ENCODE assay signal across 18 cellular contexts in the genomic region with DNA sequence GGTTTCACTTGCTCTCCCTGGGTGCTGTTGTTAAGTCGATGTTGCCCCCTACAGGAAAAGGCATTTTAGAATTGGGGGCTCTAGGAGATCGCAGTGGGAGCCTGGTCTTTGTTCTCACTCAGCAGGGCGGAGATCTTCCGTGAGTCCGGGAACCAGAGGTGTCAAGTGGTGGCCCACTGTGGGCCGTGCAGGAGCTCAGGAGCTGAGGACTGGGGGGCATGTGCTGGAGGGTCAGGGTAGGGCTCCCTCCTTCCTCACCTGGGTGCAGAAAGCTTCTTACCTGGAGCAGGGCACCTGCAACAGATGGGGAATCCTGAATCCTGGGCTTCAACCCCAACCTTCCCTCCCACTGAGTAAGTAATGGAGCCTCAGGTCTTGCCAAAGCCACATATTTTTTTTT.
"Had no signal": no experiment of that assay in that cellular context is flagged by ENCODE, and none has a peak within 500 bp of the region (broad histone marks: within the 10 kb centered on the region; RNA-seq: fewer than 3 reads in every experiment).

No MANE protein-coding gene starts in this region.

- DNase-seq: activated CD4-positive, alpha-beta memory T cell treated with anti-CD3 and anti-CD28 coated beads, Interleukin-2, amount 10 ng/mL, durations not matched to agents 7 days and 5 days; activated CD4-positive, alpha-beta T cell treated with anti-CD3 and anti-CD28 coated beads for 1 hour; activated effector memory CD4-positive, alpha-beta T cell treated with Interleukin-2 at 50 U/mL for 16 hours; activated naive CD4-positive, alpha-beta T cell treated with anti-CD3 and anti-CD28 coated beads, Interleukin-2, amount 10 ng/mL, durations not matched to agents 7 days and 5 days; activated naive CD8-positive, alpha-beta T cell treated with anti-CD3 and anti-CD28 coated beads, Interleukin-2, amount 50 U/mL, for 24 hours; activated T-cell treated with anti-CD3 and anti-CD28 coated beads, Interleukin-2, amount 50 U/mL, for 48 hours; aorta; brain microvascular endothelial cell; central memory CD4-positive, alpha-beta T cell; gastrocnemius medialis; kidney; left lung; naive B cell; spleen; stimulated activated naive CD4-positive, alpha-beta T cell; T-helper 17 cell; thyroid gland; WERI-Rb-1 had no signal

- H3K4me3 Mint-ChIP-seq: activated CD4-positive, alpha-beta memory T cell treated with anti-CD3 and anti-CD28 coated beads, Interleukin-2, amount 10 ng/mL, durations not matched to agents 7 days and 5 days; activated naive CD4-positive, alpha-beta T cell treated with anti-CD3 and anti-CD28 coated beads, Interleukin-2, amount 10 ng/mL, durations not matched to agents 7 days and 5 days; activated naive CD8-positive, alpha-beta T cell treated with anti-CD3 and anti-CD28 coated beads, Interleukin-2, amount 50 U/mL, for 24 hours; T-helper 17 cell had no signal

- H3K9me3 Mint-ChIP-seq: activated CD4-positive, alpha-beta memory T cell treated with anti-CD3 and anti-CD28 coated beads, Interleukin-2, amount 10 ng/mL, durations not matched to agents 7 days and 5 days; activated naive CD4-positive, alpha-beta T cell treated with anti-CD3 and anti-CD28 coated beads, Interleukin-2, amount 10 ng/mL, durations not matched to agents 7 days and 5 days had no signal

- H3K36me3 Mint-ChIP-seq: activated naive CD4-positive, alpha-beta T cell treated with anti-CD3 and anti-CD28 coated beads, Interleukin-2, amount 10 ng/mL, durations not matched to agents 7 days and 5 days; naive B cell had no signal

- H3K27ac Mint-ChIP-seq: activated CD4-positive, alpha-beta memory T cell treated with anti-CD3 and anti-CD28 coated beads, Interleukin-2, amount 10 ng/mL, durations not matched to agents 7 days and 5 days; activated naive CD4-positive, alpha-beta T cell treated with anti-CD3 and anti-CD28 coated beads, Interleukin-2, amount 10 ng/mL, durations not matched to agents 7 days and 5 days; activated naive CD8-positive, alpha-beta T cell treated with anti-CD3 and anti-CD28 coated beads, Interleukin-2, amount 50 U/mL, for 24 hours; naive B cell; T-helper 17 cell had no signal

- H3K4me1 Mint-ChIP-seq: activated CD4-positive, alpha-beta memory T cell treated with anti-CD3 and anti-CD28 coated beads, Interleukin-2, amount 10 ng/mL, durations not matched to agents 7 days and 5 days; activated naive CD4-positive, alpha-beta T cell treated with anti-CD3 and anti-CD28 coated beads, Interleukin-2, amount 10 ng/mL, durations not matched to agents 7 days and 5 days; activated naive CD8-positive, alpha-beta T cell treated with anti-CD3 and anti-CD28 coated beads, Interleukin-2, amount 50 U/mL, for 24 hours; naive B cell; T-helper 17 cell had no signal
